2 cellular contexts compared by ENCODE assay signal in the genomic region with DNA sequence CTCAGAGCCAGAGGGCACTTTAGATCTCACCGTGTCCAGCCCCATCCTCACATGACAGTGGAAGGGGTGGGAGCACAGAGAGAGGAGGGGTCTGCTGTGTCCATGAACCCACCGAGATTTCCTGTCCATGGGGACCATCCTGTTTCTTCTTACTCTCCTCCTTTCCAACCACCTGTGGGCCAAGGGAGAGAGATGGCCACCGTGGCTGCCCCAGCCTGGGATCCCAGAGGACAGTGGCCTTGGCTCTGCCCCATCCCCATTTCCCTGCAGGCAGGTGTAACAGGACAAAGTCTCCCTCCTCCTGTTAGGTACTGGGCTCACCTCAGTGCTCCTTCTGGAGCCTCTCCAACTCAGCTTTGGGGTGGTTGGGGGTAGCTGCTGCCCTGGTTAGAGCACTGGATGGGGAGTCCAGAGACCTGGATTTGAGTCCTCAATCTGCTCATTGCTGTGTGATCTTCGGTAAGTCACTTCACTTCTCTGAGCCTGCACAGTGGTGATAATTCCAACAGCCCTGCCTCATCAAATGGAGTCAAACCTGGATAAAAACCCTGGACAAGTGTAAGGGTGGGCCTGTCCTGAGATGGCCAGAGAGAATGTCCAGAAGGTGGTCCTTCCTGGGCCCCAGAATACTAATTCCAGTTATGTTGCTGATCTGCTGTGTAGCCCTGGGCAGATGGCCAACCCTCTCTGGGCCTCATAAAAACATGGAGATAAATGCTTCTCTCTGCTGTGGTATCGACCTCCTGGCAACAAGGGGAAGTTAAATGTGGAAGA.
TF ChIP-seq lines count a peak whose summit lies in the region.

No MANE protein-coding gene starts in this region.

TF ChIP-seq in WTC11, 78 proteins besides CTCF, POLR2A, EP300 and RAD21:
- TF ChIP-seq SP1 (CRISPR knock-in tag; conservative IDR thresholded peaks at IDR 0.05) (no peak), ELF4 (CRISPR knock-in tag; IDR thresholded peaks at IDR 0.05; ENCODE audit: low read depth) (no peak), CREM (CRISPR knock-in tag; IDR thresholded peaks at IDR 0.05) (no peak), GTF2I (CRISPR knock-in tag; conservative IDR thresholded peaks at IDR 0.05) (no peak), SOX15 (CRISPR knock-in tag; IDR thresholded peaks at IDR 0.05) (no peak), SMAD4 (CRISPR knock-in tag; IDR thresholded peaks at IDR 0.05) (no peak), ETV6 (CRISPR knock-in tag; IDR thresholded peaks at IDR 0.05) (no peak), JAZF1 (CRISPR knock-in tag; IDR thresholded peaks at IDR 0.05) (no peak), TEAD1 (CRISPR knock-in tag; IDR thresholded peaks at IDR 0.05) (no peak)
- TF ChIP-seq, protein P1, sequence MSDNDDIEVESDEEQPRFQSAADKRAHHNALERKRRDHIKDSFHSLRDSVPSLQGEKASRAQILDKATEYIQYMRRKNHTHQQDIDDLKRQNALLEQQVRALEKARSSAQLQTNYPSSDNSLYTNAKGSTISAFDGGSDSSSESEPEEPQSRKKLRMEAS (CRISPR knock-in tag; IDR thresholded peaks at IDR 0.05): no peak
TF ChIP-seq in WTC11: peak in this region for 0.

TF ChIP-seq in HepG2, 621 proteins besides CTCF, POLR2A, EP300 and RAD21:
- TF ChIP-seq ZNF768 (CRISPR knock-in tag; IDR thresholded peaks at IDR 0.05): peak; percentile 77
- TF ChIP-seq ELF3 (CRISPR knock-in tag; IDR thresholded peaks at IDR 0.05): no peak
